In genomic region chr16:29203046-29203932, GRCh38 we compare ENCODE assay signal across 8 cellular contexts.
A peak's percentile ranks its signal among the peaks of the same experiment; 100 is the strongest.
DNase-seq lines count a peak whose midpoint lies in the region; ATAC-seq and TF ChIP-seq lines count a peak whose summit lies in the region.
"Not testable (repeated sequence)": the region's sequence is repeated elsewhere in the genome, so short reads cannot be mapped to it uniquely, and the experiment has no call there.

No MANE protein-coding gene starts in this region.

- H3K27me3 Mint-ChIP-seq in activated CD8-positive, alpha-beta memory T cell treated with anti-CD3 and anti-CD28 coated beads, Interleukin-2, amount 10 ng/mL, durations not matched to agents 7 days and 5 days; brain; mesothelial cell of epicardium (ENCODE audit: low read depth): not testable (repeated sequence)

- H3K4me1 ChIP-seq in ovary (ENCODE audit: insufficient read depth) (peaks cover 18% of the 10 kb centered on the region), stomach smooth muscle (ENCODE audit: control insufficient read depth, insufficient read depth, low read length) (peaks cover 16% of the 10 kb centered on the region)
- H3K4me1 ChIP-seq in uterus = not testable (repeated sequence)

- H3K36me3 ChIP-seq in ovary; stomach smooth muscle (ENCODE audit: control insufficient read depth in 2 of 2, insufficient read depth in 2 of 2, low read length in 2 of 2); uterus: not testable (repeated sequence)

- H3K9me3 ChIP-seq in ovary; stomach smooth muscle (ENCODE audit: control insufficient read depth in 2 of 2, low read length in 2 of 2); uterus: not testable (repeated sequence)

- H3K4me3 Mint-ChIP-seq in activated CD8-positive, alpha-beta memory T cell treated with anti-CD3 and anti-CD28 coated beads, Interleukin-2, amount 10 ng/mL, durations not matched to agents 7 days and 5 days; mesothelial cell of epicardium: not testable (repeated sequence)
- H3K4me3 Mint-ChIP-seq in brain = peak overlapping the region in 2 of 5 experiments; percentile 54 to 56

- intact Hi-C loops in cardiac septum (cut with DNase I); left colon (cut with DNase I, micrococcal nuclease); ovary (cut with DNase I); uterus (cut with DNase I; ENCODE audit: low total_unique reads): not testable (repeated sequence)

- WGBS in ovary, 3 donors = 81 to 84% (median 81%) methylated on average over 25 to 30 of the region's 30 CpGs

- not testable (repeated sequence) for TF ChIP-seq EP300 in ovary (IDR thresholded peaks at IDR 0.05)

- H3K27me3 ChIP-seq in ovary; stomach smooth muscle (ENCODE audit: control insufficient read depth in 1 of 2, insufficient read depth in 2 of 2, low read length in 2 of 2); uterus: not testable (repeated sequence)

- not testable (repeated sequence) for H3K4me1 Mint-ChIP-seq in activated CD8-positive, alpha-beta memory T cell treated with anti-CD3 and anti-CD28 coated beads, Interleukin-2, amount 10 ng/mL, durations not matched to agents 7 days and 5 days
- H3K4me1 Mint-ChIP-seq in brain (peaks cover 30% of the 10 kb centered on the region), mesothelial cell of epicardium (peaks cover 46% of the 10 kb centered on the region)

- not testable (repeated sequence) for TF ChIP-seq CTCF in brain (conservative IDR thresholded peaks at IDR 0.05); mesothelial cell of epicardium (IDR thresholded peaks at IDR 0.05; ENCODE audit: unreplicated experiment); ovary (IDR thresholded peaks at IDR 0.05); uterus (IDR thresholded peaks at IDR 0.05)

- H3K9ac ChIP-seq in stomach smooth muscle (ENCODE audit: low read length in 2 of 2) = not testable (repeated sequence)

- H3K4me3 ChIP-seq in ovary; stomach smooth muscle (ENCODE audit: low read length in 2 of 2); uterus: not testable (repeated sequence)

- H3K9me3 Mint-ChIP-seq in activated CD8-positive, alpha-beta memory T cell treated with anti-CD3 and anti-CD28 coated beads, Interleukin-2, amount 10 ng/mL, durations not matched to agents 7 days and 5 days (ENCODE audit: low read depth) = not testable (repeated sequence)
- H3K9me3 Mint-ChIP-seq in brain = peaks cover 15 to 29% (median 18%) of the 10 kb centered on the region in 5 experiments
- peaks cover 19% of the 10 kb centered on the region for H3K9me3 Mint-ChIP-seq in mesothelial cell of epicardium

- H3K27ac ChIP-seq in ovary = peak overlapping the region; percentile 78 to 86
- peak overlapping the region; percentile 37 for H3K27ac ChIP-seq in stomach smooth muscle (ENCODE audit: low read length)
- peak overlapping the region; percentile 82 to 86 for H3K27ac ChIP-seq in uterus

- CTCF ChIA-PET in activated CD8-positive, alpha-beta memory T cell treated with anti-CD3 and anti-CD28 coated beads, Interleukin-2, amount 10 ng/mL, durations not matched to agents 7 days and 5 days (lab: Charles Lee) = not testable (repeated sequence)

- H3K27ac Mint-ChIP-seq in activated CD8-positive, alpha-beta memory T cell treated with anti-CD3 and anti-CD28 coated beads, Interleukin-2, amount 10 ng/mL, durations not matched to agents 7 days and 5 days = not testable (repeated sequence)
- H3K27ac Mint-ChIP-seq in brain (peak overlapping the region; percentile 87 to 98 (median 92)), mesothelial cell of epicardium (peak overlapping the region; percentile 95)

- peaks cover 15% of the 10 kb centered on the region for H3K36me3 Mint-ChIP-seq in activated CD8-positive, alpha-beta memory T cell treated with anti-CD3 and anti-CD28 coated beads, Interleukin-2, amount 10 ng/mL, durations not matched to agents 7 days and 5 days
- H3K36me3 Mint-ChIP-seq in brain = not testable (repeated sequence)
- H3K36me3 Mint-ChIP-seq in mesothelial cell of epicardium = peaks cover 10% of the 10 kb centered on the region

- TF ChIP-seq POLR2A in ovary (IDR thresholded peaks at IDR 0.05); uterus (IDR thresholded peaks at IDR 0.05): not testable (repeated sequence)

- not testable (repeated sequence) for ATAC-seq in activated CD8-positive, alpha-beta memory T cell treated with anti-CD3 and anti-CD28 coated beads, Interleukin-2, amount 10 ng/mL, durations not matched to agents 7 days and 5 days
- peak; percentile 17 for ATAC-seq in left colon

- peak; percentile 14 for DNase-seq in activated CD8-positive, alpha-beta memory T cell treated with anti-CD3 and anti-CD28 coated beads, Interleukin-2, amount 10 ng/mL, durations not matched to agents 7 days and 5 days
- peak; percentile 63 for DNase-seq in cardiac septum (ENCODE audit: low spot score)
- DNase-seq in left colon = not testable (repeated sequence)
- peak in 1 of 2 experiments; percentile 30 for DNase-seq in mesothelial cell of epicardium (ENCODE audit: low spot score in 2 of 2, unreplicated experiment in 2 of 2)
- peak in 2 of 5 donors; percentile 31 to 41 for DNase-seq in ovary
- DNase-seq in uterus = peak in 1 of 2 donors; percentile 19
